8 cellular contexts compared by ENCODE assay signal in genomic region chr11:110296226-110297081, GRCh38.
A peak's percentile ranks its signal among the peaks of the same experiment; 100 is the strongest.
DNase-seq lines count a peak whose midpoint lies in the region; ATAC-seq lines count a peak whose summit lies in the region.

RDX (minus strand) TSS chr11:110296614; CDS start chr11:110279692, 16,922 bp downstream.

- H3K36me3 Mint-ChIP-seq in dendritic cell treated with granulocyte-macrophage colony-stimulating factor and Interleukin-4, amounts not matched to agents 40 ng/mL and 50 ng/mL, for 4 days (ENCODE audit: low read depth), result peaks cover 7% of the 10 kb centered on the region

- ATAC-seq in GM18861 (IDR thresholded peaks at IDR 0.05; ENCODE audit: unreplicated experiment) (peak; percentile 56), HG03064 (IDR thresholded peaks at IDR 0.05; ENCODE audit: low read depth, unreplicated experiment) (peak; percentile 72)

- no peaks in the 10 kb centered on the region for H3K27me3 Mint-ChIP-seq in dendritic cell treated with granulocyte-macrophage colony-stimulating factor and Interleukin-4, amounts not matched to agents 40 ng/mL and 50 ng/mL, for 4 days

- intact Hi-C loops in dendritic cell treated with granulocyte-macrophage colony-stimulating factor and Interleukin-4, amounts not matched to agents 40 ng/mL and 50 ng/mL, for 4 days (cut with micrococcal nuclease), result loop anchor here (5.0 kb wide), 1 partner anchor 136 kb away; no protein-coding TSS in a partner anchor

- H3K9me3 Mint-ChIP-seq in dendritic cell treated with granulocyte-macrophage colony-stimulating factor and Interleukin-4, amounts not matched to agents 40 ng/mL and 50 ng/mL, for 4 days, result no peaks in the 10 kb centered on the region

- peak within 1 kb of the TSS; percentile 81 for H3K4me3 Mint-ChIP-seq in dendritic cell treated with granulocyte-macrophage colony-stimulating factor and Interleukin-4, amounts not matched to agents 40 ng/mL and 50 ng/mL, for 4 days

- H3K4me1 Mint-ChIP-seq in dendritic cell treated with granulocyte-macrophage colony-stimulating factor and Interleukin-4, amounts not matched to agents 40 ng/mL and 50 ng/mL, for 4 days (ENCODE audit: low read depth), result peaks cover 28% of the 10 kb centered on the region

- DNase-seq in AG08396 (ENCODE audit: low spot score) (peak; percentile 95), NCI-H226 (peak; percentile 82), left kidney (ENCODE audit: low read depth, low spot score) (peak; percentile 96)
- peak; percentile 68 for DNase-seq in activated CD4-positive, alpha-beta T cell treated with anti-CD3 and anti-CD28 coated beads for 48 hours
- DNase-seq in stimulated activated CD4-positive, alpha-beta T cell treated with anti-CD3 and anti-CD28 coated beads, Interleukin-1b, Interleukin-23, amount 100 ng/mL, for 48 hours, result peak; percentile 44

- H3K27ac Mint-ChIP-seq in dendritic cell treated with granulocyte-macrophage colony-stimulating factor and Interleukin-4, amounts not matched to agents 40 ng/mL and 50 ng/mL, for 4 days, result peak within 1 kb of the TSS; percentile 82

Comparison
In these comparisons a context has a peak if more than half of its experiments do, and no peak if none do; other contexts are left out.
1. Peak in every context shown above with its lines: DNase-seq and ATAC-seq.
2. DNase-seq: peak in every context shown above with its lines; median percentile 96 in left kidney; 95 in AG08396; 82 in NCI-H226; 68 in activated CD4-positive, alpha-beta T cell treated with anti-CD3 and anti-CD28 coated beads for 48 hours; 44 in stimulated activated CD4-positive, alpha-beta T cell treated with anti-CD3 and anti-CD28 coated beads, Interleukin-1b, Interleukin-23, amount 100 ng/mL, for 48 hours.